10 cellular contexts compared by ENCODE assay signal in genomic region chr2:10935953-10936942, GRCh38. TPM values are rescaled to one million over a fixed set of nuclear protein-coding genes. Genes with fewer than 3 reads are reported as not detected.
DNase-seq lines count a peak whose midpoint lies in the region; TF ChIP-seq lines count a peak whose summit lies in the region.
"Had no signal": no experiment of that assay in that cellular context is flagged by ENCODE, and none has a peak within 500 bp of the region (broad histone marks: within the 10 kb centered on the region; RNA-seq: fewer than 3 reads in every experiment).

No MANE protein-coding gene starts in this region.

- peak overlapping the region; percentile 90 for H3K27ac ChIP-seq in HUES48 (ENCODE audit: low read depth, low read length)
- no peak overlapping the region for H3K27ac ChIP-seq in colonic mucosa

- H3K9ac ChIP-seq in HUES48 (ENCODE audit: low read depth, low read length) (no peak overlapping the region), colonic mucosa (ENCODE audit: low read depth in 2 of 2, low read length in 2 of 2) (no peak overlapping the region)

- no peak overlapping the region for H3K4me3 ChIP-seq in BJ (ENCODE audit: low read depth, low read length)
- no peak overlapping the region for H3K4me3 ChIP-seq in HUES48 (ENCODE audit: low read depth, low read length)
- no peak overlapping the region for H3K4me3 ChIP-seq in colonic mucosa

- intact Hi-C loops in colonic mucosa (cut with DNase I) = no loop called here

- H3K36me3 ChIP-seq in BJ (ENCODE audit: control insufficient read depth, insufficient read depth, low read length) (no peaks in the 10 kb centered on the region), HUES48 (ENCODE audit: control insufficient read depth, insufficient read depth, low read length) (no peaks in the 10 kb centered on the region), colonic mucosa (no peaks in the 10 kb centered on the region)

- POLR2A ChIA-PET in BJ (lab: Charles Lee) = no interaction called here

- H3K4me1 ChIP-seq in HUES48 (ENCODE audit: control insufficient read depth, insufficient read depth, low read length) (peaks cover 16% of the 10 kb centered on the region), colonic mucosa (no peaks in the 10 kb centered on the region)

- peaks cover 9% of the 10 kb centered on the region for H3K9me3 ChIP-seq in HUES48 (ENCODE audit: control insufficient read depth, insufficient read depth, low read length)
- no peaks in the 10 kb centered on the region for H3K9me3 ChIP-seq in colonic mucosa

- H3K27me3 ChIP-seq in BJ (ENCODE audit: control insufficient read depth, insufficient read depth, low read length) (no peaks in the 10 kb centered on the region), HUES48 (ENCODE audit: control insufficient read depth, insufficient read depth, low read length) (no peaks in the 10 kb centered on the region), colonic mucosa (no peaks in the 10 kb centered on the region)

- DNase-seq in BJ (ENCODE audit: low read depth) (peak; percentile 97), amniotic stem cell (lab: John Stamatoyannopoulos, UW) (peak; percentile 96), kidney glomerular epithelial cell (lab: John Stamatoyannopoulos, UW) (peak; percentile 96), medulla oblongata (ENCODE audit: extremely low spot score) (no peak), colonic mucosa (no peak), SKM-1 (lab: John Stamatoyannopoulos, UW; ENCODE audit: unreplicated experiment) (no peak), NCI-H2107 (lab: John Stamatoyannopoulos, UW) (no peak)
- DNase-seq: activated CD4-positive, alpha-beta T cell treated with anti-CD3 and anti-CD28 coated beads, Interleukin-2, amount 50 U/mL, for 4 hours; hippocampal formation had no signal

- TF ChIP-seq CTCF in BJ (IDR thresholded peaks at IDR 0.05; ENCODE audit: insufficient read depth, low read depth, low read length) (no peak), colonic mucosa (IDR thresholded peaks at IDR 0.05) (no peak)

- CTCF ChIA-PET in BJ (lab: Yijun Ruan, JAX) = no interaction called here

RNA-seq across cellular contexts. Expression of gene KCNF1, which starts 24.5 kb away (rescaled TPM):
- polyA plus RNA-seq in BJ (2011; rRNA removed) = not detected in 2 replicates
- polyA minus RNA-seq in BJ (2011; rRNA and poly(A)+ RNA removed) = not detected in 2 replicates
- total RNA-seq in colonic mucosa = under 1 TPM; 0.22 to 0.90 TPM

Comparison
In these comparisons a context has a peak if more than half of its experiments do, and no peak if none do; other contexts are left out.
1. DNase-seq: peak in BJ (single experiment), amniotic stem cell (single experiment) and kidney glomerular epithelial cell (single experiment); none in medulla oblongata (single experiment), colonic mucosa (single experiment), SKM-1 (single experiment) and NCI-H2107 (single experiment).